Comparison of ENCODE assay signal across 24 cellular contexts in genomic region chr15:59256538-59256937, GRCh38. TPM values are rescaled to one million over a fixed set of nuclear protein-coding genes. Genes with fewer than 3 reads are reported as not detected.
DNase-seq lines count a peak whose midpoint lies in the region; ATAC-seq lines count a peak whose summit lies in the region.
"Had no signal": no experiment of that assay in that cellular context is flagged by ENCODE, and none has a peak within 500 bp of the region (broad histone marks: within the 10 kb centered on the region; RNA-seq: fewer than 3 reads in every experiment).

No MANE protein-coding gene starts in this region.

- H3K4me3 ChIP-seq in urinary bladder (ENCODE audit: low read depth, low read length) = no peak overlapping the region
- H3K4me3 ChIP-seq: BLaER1 treated with 17β-estradiol and CSF1 and Interleukin-3, amounts not matched to agents 10 nM and 100 nM; lung; psoas muscle had no signal

- H3K36me3 Mint-ChIP-seq in activated CD8-positive, alpha-beta memory T cell treated with anti-CD3 and anti-CD28 coated beads, Interleukin-2, amount 10 ng/mL, durations not matched to agents 7 days and 5 days = peaks cover 26% of the 10 kb centered on the region
- H3K36me3 Mint-ChIP-seq in T-helper 17 cell (ENCODE audit: low read depth) = no peaks in the 10 kb centered on the region
- H3K36me3 Mint-ChIP-seq: stimulated activated effector memory CD8-positive, alpha-beta T cell treated with anti-CD3 and anti-CD28 coated beads, Interleukin-12 subunit alpha, Interleukin-12 subunit beta, amount 100 ng/mL, for 72 hours had no signal

- H3K4me3 Mint-ChIP-seq in activated CD8-positive, alpha-beta memory T cell treated with anti-CD3 and anti-CD28 coated beads, Interleukin-2, amount 10 ng/mL, durations not matched to agents 7 days and 5 days = no peak overlapping the region
- H3K4me3 Mint-ChIP-seq in T-helper 17 cell = no peak overlapping the region
- H3K4me3 Mint-ChIP-seq: activated B cell treated with CpG ODN at 0.5 μM for 24 hours; activated CD8-positive, alpha-beta T cell treated with anti-CD3 and anti-CD28 coated beads for 36 hours; activated T-cell treated with anti-CD3 and anti-CD28 coated beads, Interleukin-2, amount 50 U/mL, for 4 hours; stimulated activated effector memory CD8-positive, alpha-beta T cell treated with anti-CD3 and anti-CD28 coated beads, Interleukin-12 subunit alpha, Interleukin-12 subunit beta, amount 100 ng/mL, for 72 hours had no signal

- peaks cover 46% of the 10 kb centered on the region for H3K4me1 Mint-ChIP-seq in activated CD8-positive, alpha-beta memory T cell treated with anti-CD3 and anti-CD28 coated beads, Interleukin-2, amount 10 ng/mL, durations not matched to agents 7 days and 5 days
- H3K4me1 Mint-ChIP-seq in T-helper 17 cell = peaks cover 11% of the 10 kb centered on the region

- peak overlapping the region; percentile 5 for H3K27ac ChIP-seq in urinary bladder (ENCODE audit: low read depth)
- H3K27ac ChIP-seq: BLaER1 treated with 17β-estradiol and CSF1 and Interleukin-3, amounts not matched to agents 10 nM and 100 nM; psoas muscle had no signal

- no peaks in the 10 kb centered on the region for H3K4me1 ChIP-seq in urinary bladder (ENCODE audit: insufficient read depth)
- H3K4me1 ChIP-seq: psoas muscle had no signal

- peak overlapping the region; percentile 21 for H3K27ac Mint-ChIP-seq in activated CD8-positive, alpha-beta memory T cell treated with anti-CD3 and anti-CD28 coated beads, Interleukin-2, amount 10 ng/mL, durations not matched to agents 7 days and 5 days
- H3K27ac Mint-ChIP-seq in T-helper 17 cell = peak overlapping the region; percentile 56
- H3K27ac Mint-ChIP-seq: activated B cell treated with CpG ODN at 0.5 μM for 24 hours; activated CD8-positive, alpha-beta T cell treated with anti-CD3 and anti-CD28 coated beads for 36 hours had no signal

- DNase-seq in activated CD8-positive, alpha-beta memory T cell treated with anti-CD3 and anti-CD28 coated beads, Interleukin-2, amount 10 ng/mL, durations not matched to agents 7 days and 5 days = no peak
- DNase-seq in activated CD8-positive, alpha-beta memory T cell treated with anti-CD3 and anti-CD28 coated beads for 24 hours = no peak
- DNase-seq in T-helper 17 cell (no peak), left lobe of liver (ENCODE audit: low spot score) (peak; percentile 82), GM19240 (ENCODE audit: insufficient read length, low spot score) (no peak), OCI-M1 (lab: John Stamatoyannopoulos, UW) (no peak), NCI-H1417 treated with DMSO at 0.1 percent for 48 hours (lab: John Stamatoyannopoulos, UW) (no peak)
- DNase-seq: ACHN; activated B cell treated with CpG ODN at 0.5 μM for 24 hours; activated naive CD4-positive, alpha-beta T cell treated with anti-CD3 and anti-CD28 coated beads, Interleukin-2, amount 50 U/mL, for 16 hours; activated T-cell treated with anti-CD3 and anti-CD28 coated beads, Interleukin-2, amount 50 U/mL, for 4 hours; cerebellar nuclear complex; psoas muscle; T1000 had no signal

- no peaks in the 10 kb centered on the region for H3K36me3 ChIP-seq in urinary bladder (ENCODE audit: insufficient read depth)

- CTCF ChIA-PET in activated CD8-positive, alpha-beta memory T cell treated with anti-CD3 and anti-CD28 coated beads, Interleukin-2, amount 10 ng/mL, durations not matched to agents 7 days and 5 days (lab: Charles Lee) = interaction anchor here (0.8 to 1.7 kb wide), 6 partner anchors 8 to 118 kb away, joined by 3 to 4 read pairs (median 3); no protein-coding TSS in a partner anchor

- no peak for ATAC-seq in activated CD8-positive, alpha-beta memory T cell treated with anti-CD3 and anti-CD28 coated beads, Interleukin-2, amount 10 ng/mL, durations not matched to agents 7 days and 5 days
- ATAC-seq in T-helper 17 cell (no peak), left lobe of liver (peak; percentile 63)
- ATAC-seq: psoas muscle had no signal

- H3K9me3 ChIP-seq in T-helper 17 cell (ENCODE audit: control insufficient read depth, low read length, poor library complexity, severe bottlenecking) = no peaks in the 10 kb centered on the region
- H3K9me3 ChIP-seq: BLaER1 treated with 17β-estradiol and CSF1 and Interleukin-3, amounts not matched to agents 10 nM and 100 nM; psoas muscle had no signal

- 70% methylated on average over 6 of the region's 6 CpGs for WGBS in urinary bladder

- H3K27me3 Mint-ChIP-seq in activated CD8-positive, alpha-beta memory T cell treated with anti-CD3 and anti-CD28 coated beads, Interleukin-2, amount 10 ng/mL, durations not matched to agents 7 days and 5 days = peaks cover 7% of the 10 kb centered on the region
- no peaks in the 10 kb centered on the region for H3K27me3 Mint-ChIP-seq in T-helper 17 cell
- H3K27me3 Mint-ChIP-seq: activated B cell treated with CpG ODN at 0.5 μM for 24 hours; activated CD8-positive, alpha-beta T cell treated with anti-CD3 and anti-CD28 coated beads for 36 hours had no signal

- no peaks in the 10 kb centered on the region for H3K9me3 Mint-ChIP-seq in activated CD8-positive, alpha-beta memory T cell treated with anti-CD3 and anti-CD28 coated beads, Interleukin-2, amount 10 ng/mL, durations not matched to agents 7 days and 5 days (ENCODE audit: low read depth)
- H3K9me3 Mint-ChIP-seq: activated B cell treated with CpG ODN at 0.5 μM for 24 hours; activated CD8-positive, alpha-beta T cell treated with anti-CD3 and anti-CD28 coated beads for 36 hours; activated T-cell treated with anti-CD3 and anti-CD28 coated beads, Interleukin-2, amount 50 U/mL, for 4 hours; stimulated activated effector memory CD8-positive, alpha-beta T cell treated with anti-CD3 and anti-CD28 coated beads, Interleukin-12 subunit alpha, Interleukin-12 subunit beta, amount 100 ng/mL, for 72 hours had no signal

RNA-seq across cellular contexts. Expression of gene LDHAL6B, which starts 49.9 kb away (rescaled TPM):
- total RNA-seq in activated CD8-positive, alpha-beta memory T cell treated with anti-CD3 and anti-CD28 coated beads, Interleukin-2, amount 10 ng/mL, durations not matched to agents 7 days and 5 days = not detected
- total RNA-seq in T-helper 17 cell (not detected), left lobe of liver (not detected), urinary bladder (not detected)
- polyA plus RNA-seq in urinary bladder = not detected
- total RNA-seq: activated B cell treated with CpG ODN at 0.5 μM for 24 hours; activated CD8-positive, alpha-beta T cell treated with anti-CD3 and anti-CD28 coated beads for 36 hours; activated T-cell treated with anti-CD3 and anti-CD28 coated beads, Interleukin-2, amount 50 U/mL, for 4 hours; astrocyte; epithelial cell of proximal tubule; frontal cortex; H1; lung; psoas muscle had no signal
- polyA plus RNA-seq: H1, thymus had no signal
